21 cellular contexts compared by ENCODE assay signal in the genomic region with DNA sequence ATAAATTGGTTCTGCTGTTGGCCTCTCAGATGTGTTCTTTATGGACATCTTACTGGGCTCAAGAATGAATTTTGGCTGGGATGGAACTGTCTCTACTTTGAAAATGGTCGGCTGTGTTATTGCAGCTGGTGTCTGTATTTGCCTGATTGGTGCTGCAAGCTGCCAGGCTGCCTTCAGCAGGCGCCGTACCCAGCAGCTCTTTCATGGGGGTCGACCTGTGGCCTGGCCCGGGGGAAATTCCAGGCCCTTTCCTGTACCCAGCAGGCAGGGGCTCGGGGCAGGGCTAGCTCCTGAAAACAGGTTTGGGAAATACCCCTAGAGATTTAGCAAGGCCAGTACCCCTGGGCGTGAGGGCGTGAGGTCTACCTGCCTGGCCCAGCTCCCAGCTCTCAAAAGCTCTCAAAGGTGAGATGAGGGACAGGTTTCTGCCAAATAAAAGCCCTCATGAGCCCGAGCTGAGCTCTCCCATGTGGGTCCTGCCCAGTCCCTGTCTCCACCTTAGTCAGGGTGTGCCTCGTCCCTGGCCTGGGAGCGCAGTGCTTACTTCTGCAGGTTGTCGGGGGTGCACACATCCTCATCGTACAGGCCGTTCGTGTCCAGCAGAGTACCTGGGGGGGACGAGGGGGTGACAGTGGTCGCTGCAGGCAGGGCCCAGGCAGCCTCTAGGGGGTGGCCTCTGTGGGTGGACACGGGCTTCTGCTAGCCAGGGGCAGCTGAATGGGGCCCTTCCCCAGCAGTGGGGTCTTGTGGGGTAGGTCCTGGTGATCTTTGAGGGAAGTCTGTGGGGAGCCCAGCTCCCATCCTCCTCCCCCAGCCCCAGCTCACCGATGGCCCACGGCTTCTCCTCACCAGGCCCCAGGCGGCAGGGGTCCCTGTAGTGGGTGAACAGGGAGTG. TPM values are rescaled to one million over a fixed set of nuclear protein-coding genes. Genes with fewer than 3 reads are reported as not detected.
A peak's percentile ranks its signal among the peaks of the same experiment; 100 is the strongest.
DNase-seq lines count a peak whose midpoint lies in the region; ATAC-seq and TF ChIP-seq lines count a peak whose summit lies in the region.
"Had no signal": no experiment of that assay in that cellular context is flagged by ENCODE, and none has a peak within 500 bp of the region (broad histone marks: within the 10 kb centered on the region; RNA-seq: fewer than 3 reads in every experiment).

No MANE protein-coding gene starts in this region.

- no peaks in the 10 kb centered on the region for H3F3A ChIP-seq in GM23338 (replicated peaks; ENCODE audit: low read depth)

- no peak overlapping the region for H3K4me3 Mint-ChIP-seq in CD4-positive, CD25-positive, alpha-beta regulatory T cell
- H3K4me3 Mint-ChIP-seq in GM23338 (no peak overlapping the region), nephron progenitor cell (no peak overlapping the region)
- no peak overlapping the region for H3K4me3 Mint-ChIP-seq in activated T-cell treated with anti-CD3 and anti-CD28 coated beads, Interleukin-2, amount 50 U/mL, for 4 hours
- H3K4me3 Mint-ChIP-seq: T-helper 17 cell had no signal

- H3K9me2 ChIP-seq in GM23338 (ENCODE audit: insufficient read depth), result no peaks in the 10 kb centered on the region

- no peak for DNase-seq in CD4-positive, CD25-positive, alpha-beta regulatory T cell
- DNase-seq in GM23338 (ENCODE audit: low spot score) (no peak), nephron progenitor cell (no peak), NCI-H2107 (lab: John Stamatoyannopoulos, UW) (no peak), tibial artery (no peak)
- no peak for DNase-seq in activated T-cell treated with anti-CD3 and anti-CD28 coated beads, Interleukin-2, amount 50 U/mL, for 4 hours
- DNase-seq: ACHN, DMS153, GF-D8, GM23248, NCI-H1436 treated with DMSO at 0.1 percent for 48 hours, NCI-H2029 treated with DMSO at 0.1 percent for 48 hours, NCI-H2171 treated with DMSO at 0.1 percent for 48 hours, NCI-H446 treated with DMSO at 0.1 percent for 48 hours, NCI-H69, OCI-M1, SJCRH30, T-helper 17 cell had no signal

- H3K9me3 Mint-ChIP-seq in CD4-positive, CD25-positive, alpha-beta regulatory T cell, result no peaks in the 10 kb centered on the region
- H3K9me3 Mint-ChIP-seq in GM23338 (no peaks in the 10 kb centered on the region), nephron progenitor cell (no peaks in the 10 kb centered on the region)
- no peaks in the 10 kb centered on the region for H3K9me3 Mint-ChIP-seq in activated T-cell treated with anti-CD3 and anti-CD28 coated beads, Interleukin-2, amount 50 U/mL, for 4 hours
- H3K9me3 Mint-ChIP-seq: CD14-positive monocyte had no signal

- peaks cover 3 to 38% (median 8%) of the 10 kb centered on the region in 4 donors for H3K4me1 Mint-ChIP-seq in CD4-positive, CD25-positive, alpha-beta regulatory T cell
- H3K4me1 Mint-ChIP-seq in GM23338, result peaks cover 32% of the 10 kb centered on the region
- H3K4me1 Mint-ChIP-seq in nephron progenitor cell, result peaks cover 59% of the 10 kb centered on the region
- H3K4me1 Mint-ChIP-seq in activated T-cell treated with anti-CD3 and anti-CD28 coated beads, Interleukin-2, amount 50 U/mL, for 4 hours (ENCODE audit: low read depth), result peaks cover 18% of the 10 kb centered on the region

- no peak overlapping the region for H3K4me2 ChIP-seq in GM23338

- H3K79me2 ChIP-seq in GM23338 (replicated peaks; ENCODE audit: insufficient read depth), result no peaks in the 10 kb centered on the region

- no peaks in the 10 kb centered on the region; the same call in 1 of the 2 replicates for H4K20me1 ChIP-seq in GM23338 (replicated peaks; ENCODE audit: insufficient read depth)

- no peaks in the 10 kb centered on the region for H3K27me3 Mint-ChIP-seq in CD4-positive, CD25-positive, alpha-beta regulatory T cell
- H3K27me3 Mint-ChIP-seq in GM23338 (ENCODE audit: insufficient read depth, low read depth, poor library complexity) (peaks cover 12% of the 10 kb centered on the region), nephron progenitor cell (ENCODE audit: low read depth, poor library complexity) (no peaks in the 10 kb centered on the region)
- peaks cover 3% of the 10 kb centered on the region for H3K27me3 Mint-ChIP-seq in activated T-cell treated with anti-CD3 and anti-CD28 coated beads, Interleukin-2, amount 50 U/mL, for 4 hours (ENCODE audit: low read depth)

- H3K27ac Mint-ChIP-seq in CD4-positive, CD25-positive, alpha-beta regulatory T cell, result peak overlapping the region in 2 of 3 donors; percentile 14 to 46
- H3K27ac Mint-ChIP-seq in GM23338 (no peak overlapping the region), nephron progenitor cell (peak overlapping the region; percentile 89)
- H3K27ac Mint-ChIP-seq: T-helper 17 cell had no signal

- H3K4me1 ChIP-seq in CD4-positive, CD25-positive, alpha-beta regulatory T cell (ENCODE audit: control insufficient read depth, insufficient read depth, low read length, poor library complexity, severe bottlenecking), result peaks cover 9% of the 10 kb centered on the region
- no peaks in the 10 kb centered on the region for H3K4me1 ChIP-seq in GM23338 (ENCODE audit: insufficient read depth)
- H3K4me1 ChIP-seq in tibial artery, result no peaks in the 10 kb centered on the region

- H3K9me3 ChIP-seq in CD4-positive, CD25-positive, alpha-beta regulatory T cell (ENCODE audit: control insufficient read depth in 2 of 2, low read length in 2 of 2), result no peaks in the 10 kb centered on the region
- H3K9me3 ChIP-seq in tibial artery, result no peaks in the 10 kb centered on the region
- H3K9me3 ChIP-seq: SJCRH30 had no signal

- intact Hi-C loops in tibial artery (cut with DNase I; ENCODE audit: low total_unique reads), result no loop called here

- no peak overlapping the region for H3K4me3 ChIP-seq in CD4-positive, CD25-positive, alpha-beta regulatory T cell (ENCODE audit: low read depth, low read length)
- H3K4me3 ChIP-seq in GM23338, result no peak overlapping the region
- no peak overlapping the region for H3K4me3 ChIP-seq in tibial artery
- H3K4me3 ChIP-seq: GM23248, SJCRH30 had no signal

- ATAC-seq in CD4-positive, CD25-positive, alpha-beta regulatory T cell (ENCODE audit: low read depth in 2 of 2), result no peak
- ATAC-seq in GM23338 (peak; percentile 6), SK-N-SH treated with all-trans-retinoic acid at 6 μM for 48 hours (peak; percentile 8; the same call in 1 of the 3 replicates), HG02642 (IDR thresholded peaks at IDR 0.05; ENCODE audit: poor library complexity, unreplicated experiment) (no peak)
- no peak for ATAC-seq in activated T-cell treated with anti-CD3 and anti-CD28 coated beads, Interleukin-2, amount 50 U/mL, for 4 hours
- ATAC-seq: T-helper 17 cell had no signal

- H3K36me3 Mint-ChIP-seq in CD4-positive, CD25-positive, alpha-beta regulatory T cell, result peaks cover 8% of the 10 kb centered on the region
- H3K36me3 Mint-ChIP-seq in GM23338 (ENCODE audit: low read depth) (peaks cover 7% of the 10 kb centered on the region; the same call in 2 of the 3 replicates), nephron progenitor cell (ENCODE audit: low read depth) (peaks cover 2% of the 10 kb centered on the region)
- peaks cover 5% of the 10 kb centered on the region for H3K36me3 Mint-ChIP-seq in activated T-cell treated with anti-CD3 and anti-CD28 coated beads, Interleukin-2, amount 50 U/mL, for 4 hours (ENCODE audit: insufficient read depth)

- no peaks in the 10 kb centered on the region for H3K27me3 ChIP-seq in CD4-positive, CD25-positive, alpha-beta regulatory T cell (ENCODE audit: control insufficient read depth, insufficient read depth, low read length)
- no peaks in the 10 kb centered on the region for H3K27me3 ChIP-seq in GM23338 (ENCODE audit: insufficient read depth)
- peaks cover 0 to 44% of the 10 kb centered on the region in 2 donors for H3K27me3 ChIP-seq in tibial artery
- H3K27me3 ChIP-seq: SJCRH30 had no signal

- no peak overlapping the region for H2AFZ ChIP-seq in GM23338
- H2AFZ ChIP-seq: GM23248 had no signal

- H3K27ac ChIP-seq in CD4-positive, CD25-positive, alpha-beta regulatory T cell (ENCODE audit: insufficient read depth, low read length, poor library complexity, severe bottlenecking), result no peak overlapping the region
- H3K27ac ChIP-seq in GM23338 (ENCODE audit: low read depth), result no peak overlapping the region
- no peak overlapping the region for H3K27ac ChIP-seq in tibial artery
- H3K27ac ChIP-seq: GM23248, SJCRH30 had no signal

- TF ChIP-seq CTCF in GM23338 (conservative IDR thresholded peaks at IDR 0.05; ENCODE audit: low read depth in 2 of 2) (no peak), nephron progenitor cell (IDR thresholded peaks at IDR 0.05) (no peak), tibial artery (IDR thresholded peaks at IDR 0.05) (no peak)

- H3K36me3 ChIP-seq in CD4-positive, CD25-positive, alpha-beta regulatory T cell (ENCODE audit: control insufficient read depth, insufficient read depth, low read length), result peaks cover 3% of the 10 kb centered on the region
- H3K36me3 ChIP-seq in GM23338 (ENCODE audit: insufficient read depth) (no peaks in the 10 kb centered on the region), tibial artery (peaks cover 2 to 28% (median 6%) of the 10 kb centered on the region in 3 donors)
- H3K36me3 ChIP-seq: SJCRH30 had no signal

TF ChIP-seq in SK-N-SH treated with all-trans-retinoic acid at 6 μM for 48 hours, 23 proteins besides CTCF, POLR2A, EP300 and RAD21:
- TF ChIP-seq ISL1 (CRISPR knock-in tag; IDR thresholded peaks at IDR 0.05) (no peak), ZFP3 (CRISPR knock-in tag; IDR thresholded peaks at IDR 0.05) (no peak)
TF ChIP-seq in SK-N-SH treated with all-trans-retinoic acid at 6 μM for 48 hours: peak in this region for 0.

RNA-seq across cellular contexts. Expression of gene PRMT7, which starts 52.4 kb away (rescaled TPM):
- total RNA-seq in CD4-positive, CD25-positive, alpha-beta regulatory T cell, result 53.8 TPM
- 10 to 100 TPM; 32.4 to 34.8 (median 34.1) TPM for polyA plus RNA-seq in CD4-positive, CD25-positive, alpha-beta regulatory T cell
- 61.9 and 65.3 TPM in 2 replicates for total RNA-seq in GM23338 (2014; rRNA removed; shearing (Covaris generic))
- polyA plus RNA-seq in GM23338 (2016; fragmentation: Nextera tagmentation; extraction: Ambion mirVana), result 20.2 TPM in 2 replicates
- 10 to 100 TPM; 60.3 to 66.8 (median 63.0) TPM for total RNA-seq in activated T-cell treated with anti-CD3 and anti-CD28 coated beads, Interleukin-2, amount 50 U/mL, for 4 hours

RNA-seq across cellular contexts. Expression of gene SLC7A6OS, which starts 52.5 kb away (rescaled TPM):
- 38.4 TPM for total RNA-seq in CD4-positive, CD25-positive, alpha-beta regulatory T cell
- 10 to 100 TPM; 23.7 to 28.0 (median 26.8) TPM for polyA plus RNA-seq in CD4-positive, CD25-positive, alpha-beta regulatory T cell
- 16.4 and 16.5 TPM in 2 replicates for total RNA-seq in GM23338 (2014; rRNA removed; shearing (Covaris generic))
- 13.8 and 17.9 TPM in 2 replicates for polyA plus RNA-seq in GM23338 (2016; fragmentation: Nextera tagmentation; extraction: Ambion mirVana)
- 10 to 100 TPM; 19.0 to 27.6 (median 21.5) TPM for total RNA-seq in activated T-cell treated with anti-CD3 and anti-CD28 coated beads, Interleukin-2, amount 50 U/mL, for 4 hours

Comparison
In these comparisons a context has a peak if more than half of its experiments do, and no peak if none do; other contexts are left out.
1. ATAC-seq: peak in GM23338 (single experiment) and SK-N-SH treated with all-trans-retinoic acid at 6 μM for 48 hours (single experiment); none in CD4-positive, CD25-positive, alpha-beta regulatory T cell (0 of 2), HG02642 (single experiment) and activated T-cell treated with anti-CD3 and anti-CD28 coated beads, Interleukin-2, amount 50 U/mL, for 4 hours (0 of 2).